Comparison of ENCODE assay signal across 18 cellular contexts in the genomic region with DNA sequence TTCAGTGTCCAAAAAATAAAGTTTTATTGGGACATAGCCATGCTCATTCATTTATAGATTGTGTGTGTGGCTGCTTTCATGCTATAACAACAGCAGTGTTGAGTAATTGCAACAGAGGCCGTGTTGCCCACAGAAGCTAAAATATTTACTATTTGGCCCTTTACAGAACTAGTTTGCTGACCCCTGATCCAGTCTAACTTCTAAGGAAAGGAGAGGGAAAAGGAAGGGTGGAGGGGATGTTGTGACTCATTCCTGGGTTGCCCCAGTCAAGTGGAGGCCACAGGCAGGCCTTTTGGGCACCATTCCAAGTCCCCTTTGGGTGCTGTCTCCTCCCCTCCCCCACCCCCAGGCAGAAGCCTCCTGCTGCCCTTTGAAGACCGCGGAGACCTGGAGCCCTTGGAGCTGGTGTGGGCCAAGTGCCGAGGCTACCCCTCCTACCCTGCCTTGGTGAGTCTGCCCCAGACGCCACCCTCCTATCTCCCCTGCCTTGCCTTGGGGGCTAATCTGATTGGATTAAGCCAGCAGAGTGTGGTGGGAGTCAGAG. TPM values are rescaled to one million over a fixed set of nuclear protein-coding genes. Genes with fewer than 3 reads are reported as not detected.
A peak's percentile ranks its signal among the peaks of the same experiment; 100 is the strongest.
DNase-seq lines count a peak whose midpoint lies in the region; ATAC-seq, FAIRE-seq and TF ChIP-seq lines count a peak whose summit lies in the region.
"Had no signal": no experiment of that assay in that cellular context is flagged by ENCODE, and none has a peak within 500 bp of the region (broad histone marks: within the 10 kb centered on the region; RNA-seq: fewer than 3 reads in every experiment).

No MANE protein-coding gene starts in this region.

- H3K36me3 ChIP-seq in BE2C, result peaks cover 26% of the 10 kb centered on the region
- H3K36me3 ChIP-seq in SJCRH30, result peaks cover 48% of the 10 kb centered on the region

- peak; percentile 52 for DNase-seq in BE2C
- peak; percentile 21 for DNase-seq in HT1080 (ENCODE audit: low read depth)
- DNase-seq in SJCRH30, result peak; percentile 12 to 18
- DNase-seq in glomerular visceral epithelial cell (ENCODE audit: extremely low spot score), result peak; percentile 69
- no peak for DNase-seq in DMS153 treated with DMSO at 0.1 percent for 48 hours (lab: John Stamatoyannopoulos, UW; ENCODE audit: unreplicated experiment)
- no peak for DNase-seq in GM12891 (ENCODE audit: insufficient read length, low spot score)
- DNase-seq in T-helper 2 cell, result no peak
- DNase-seq: activated naive CD4-positive, alpha-beta T cell treated with Interleukin-2 at 50 U/mL for 16 hours; NCI-H2107; SIG-M5 had no signal

- no peaks in the 10 kb centered on the region for H3K9me3 ChIP-seq in BE2C
- no peaks in the 10 kb centered on the region for H3K9me3 ChIP-seq in SJCRH30 (replicated peaks)

- TF ChIP-seq POLR2A in GM12891 (IDR thresholded peaks at IDR 0.05; ENCODE audit: low read depth, low read length), result no peak

- no peak for FAIRE-seq in GM12891 (lab: Jason Lieb, UNC)
- FAIRE-seq: keratinocyte, TTC549 had no signal

- H3K27me3 ChIP-seq in BE2C, result no peaks in the 10 kb centered on the region
- H3K27me3 ChIP-seq in SJCRH30, result no peaks in the 10 kb centered on the region

- no peak for TF ChIP-seq CTCF in BE2C (IDR thresholded peaks at IDR 0.05; ENCODE audit: low read depth, low read length)

- no peak for ATAC-seq in HG02885 (IDR thresholded peaks at IDR 0.05; ENCODE audit: poor library complexity, unreplicated experiment)
- ATAC-seq: GM23338 had no signal

- H3K4me1 ChIP-seq in BE2C (peaks cover 10% of the 10 kb centered on the region), SJCRH30 (peaks cover 30% of the 10 kb centered on the region)
- H3K4me1 ChIP-seq: parathyroid adenoma had no signal

- H3K27ac ChIP-seq in SJCRH30, result no peak overlapping the region
- H3K27ac ChIP-seq: KMS-11, parathyroid adenoma had no signal

- H3K4me3 ChIP-seq in BE2C (ENCODE audit: low read depth, low read length) (no peak overlapping the region), SJCRH30 (no peak overlapping the region)
- H3K4me3 ChIP-seq: GM23338 had no signal

TF ChIP-seq in GM12891, 5 proteins besides CTCF, POLR2A, EP300 and RAD21:
- TF ChIP-seq POU2F2 (IDR thresholded peaks at IDR 0.05; ENCODE audit: low read depth, low read length), result no peak
- no peak for TF ChIP-seq SPI1 (IDR thresholded peaks at IDR 0.05; ENCODE audit: low read depth, low read length)
- TF ChIP-seq POLR2AphosphoS5 (IDR thresholded peaks at IDR 0.05; ENCODE audit: low read depth, low read length), result no peak
- no peak for TF ChIP-seq TAF1 (IDR thresholded peaks at IDR 0.05; ENCODE audit: low read depth, low read length)
- no peak for TF ChIP-seq PAX5 (IDR thresholded peaks at IDR 0.05; ENCODE audit: insufficient read depth, low read length, severe bottlenecking)

RNA-seq across cellular contexts. Expression of a gene that starts 28.4 kb away (rescaled TPM):
- polyA plus RNA-seq in BE2C (2012; ENCODE audit: insufficient read depth, insufficient read length, low read depth), result 33.6 TPM
- total RNA-seq in HT1080 (2014; rRNA removed; shearing (Covaris generic)), result 11.9 and 15.8 TPM in 2 replicates
- polyA plus RNA-seq in HT1080 (2015; cell fraction: cytosol; rRNA removed), result 13.4 and 14.1 TPM in 2 replicates
- 14.6 and 16.3 TPM in 2 replicates for polyA plus RNA-seq in HT1080 (2015; cell fraction: nucleus; rRNA removed)
- total RNA-seq in SJCRH30 (2014; rRNA removed; shearing (Covaris generic)), result 15.8 and 16.9 TPM in 2 replicates
- 5.8 TPM for polyA plus RNA-seq in GM12891 (2012; ENCODE audit: low read depth, missing spikeins)

RNA-seq across cellular contexts. Expression of a gene that starts 44.9 kb away (rescaled TPM):
- not detected for polyA plus RNA-seq in BE2C (2012; ENCODE audit: insufficient read depth, insufficient read length, low read depth)
- total RNA-seq in HT1080 (2014; rRNA removed; shearing (Covaris generic)), result 0.03 TPM in 1 of 2 replicates, not detected in the other
- not detected in 2 replicates for polyA plus RNA-seq in HT1080 (2015; cell fraction: cytosol; rRNA removed)
- 0.08 TPM in 1 of 2 replicates, not detected in the other for polyA plus RNA-seq in HT1080 (2015; cell fraction: nucleus; rRNA removed)
- not detected in 2 replicates for total RNA-seq in SJCRH30 (2014; rRNA removed; shearing (Covaris generic))
- not detected for polyA plus RNA-seq in GM12891 (2012; ENCODE audit: low read depth, missing spikeins)
- total RNA-seq: activated CD8-positive, alpha-beta memory T cell treated with anti-CD3 and anti-CD28 coated beads for 36 hours; glomerular endothelial cell; GM23338 had no signal
- polyA plus RNA-seq: GM23338 had no signal

Comparison
In these comparisons a context has a peak if more than half of its experiments do, and no peak if none do; other contexts are left out.
1. DNase-seq: peak in BE2C (single experiment), HT1080 (single experiment), SJCRH30 (2 of 2) and glomerular visceral epithelial cell (single experiment); none in DMS153 treated with DMSO at 0.1 percent for 48 hours (single experiment), GM12891 (single experiment) and T-helper 2 cell (0 of 5).